In the genomic region with DNA sequence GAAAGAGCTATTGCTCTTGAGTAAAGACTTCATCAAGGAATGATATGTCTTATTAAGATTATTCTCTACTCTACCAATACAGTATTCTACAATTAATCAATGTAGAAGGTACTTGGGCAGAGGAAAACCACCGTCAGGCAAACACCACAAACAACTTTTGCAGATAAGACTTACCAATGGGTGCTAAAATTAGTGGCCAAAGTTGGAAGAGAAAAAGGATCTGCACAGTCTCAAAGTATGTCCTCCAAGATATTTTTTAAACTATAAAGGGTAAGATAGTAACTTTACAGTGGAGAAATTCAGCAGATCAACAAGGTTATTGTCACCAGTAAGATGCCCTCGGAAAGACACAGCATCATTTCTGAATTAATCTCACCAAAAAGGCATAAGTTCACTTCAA, we compare ENCODE assay signal across 23 cellular contexts. TPM values are rescaled to one million over a fixed set of nuclear protein-coding genes. Genes with fewer than 3 reads are reported as not detected.
"Had no signal": no experiment of that assay in that cellular context is flagged by ENCODE, and none has a peak within 500 bp of the region (broad histone marks: within the 10 kb centered on the region; RNA-seq: fewer than 3 reads in every experiment).

No MANE protein-coding gene starts in this region.

- H3K4me3 ChIP-seq: coronary artery, dorsolateral prefrontal cortex, esophagus muscularis mucosa, gastroesophageal sphincter, hepatocyte, left lung, lower lobe of right lung, mucosa of descending colon had no signal

- H3K27ac ChIP-seq: coronary artery, dorsolateral prefrontal cortex, esophagus muscularis mucosa, foreskin keratinocyte, gastroesophageal sphincter, hepatocyte, left lung, lower lobe of right lung had no signal

- ATAC-seq: foreskin keratinocyte, gastroesophageal sphincter, left lung, lower lobe of right lung, mucosa of descending colon had no signal

- H3K36me3 ChIP-seq: esophagus muscularis mucosa, gastroesophageal sphincter, left lung, lower lobe of right lung had no signal

- H3K4me1 ChIP-seq: foreskin keratinocyte, left lung, lower lobe of right lung had no signal

- H3K9me3 ChIP-seq: esophagus muscularis mucosa, gastroesophageal sphincter, left lung, lower lobe of right lung, mucosa of descending colon had no signal

- FAIRE-seq: colon, endothelial cell of umbilical vein, frontal cortex, kidney had no signal

- DNase-seq: dermis blood vessel endothelial cell; dorsolateral prefrontal cortex; effector CD4-positive, alpha-beta T cell; effector memory CD4-positive, alpha-beta T cell; foreskin keratinocyte; hypothalamus; immature natural killer cell; islet precursor cell; kidney; kidney glomerular epithelial cell; left lung; lower lobe of right lung; mesenchymal stem cell; mucosa of descending colon; naive B cell had no signal

- H3K27me3 ChIP-seq: dorsolateral prefrontal cortex, esophagus muscularis mucosa, gastroesophageal sphincter had no signal

RNA-seq across cellular contexts. Expression of a gene that starts 38.9 kb away (rescaled TPM):
- total RNA-seq: myocyte had no signal
